Comparison of ENCODE assay signal across 15 cellular contexts in genomic region chr14:99728231-99728920, GRCh38. TPM values are rescaled to one million over a fixed set of nuclear protein-coding genes. Genes with fewer than 3 reads are reported as not detected.
DNase-seq lines count a peak whose midpoint lies in the region; ATAC-seq, FAIRE-seq and TF ChIP-seq lines count a peak whose summit lies in the region.
"Had no signal": no experiment of that assay in that cellular context is flagged by ENCODE, and none has a peak within 500 bp of the region (broad histone marks: within the 10 kb centered on the region; RNA-seq: fewer than 3 reads in every experiment).

No MANE protein-coding gene starts in this region.

- H3K4me3 ChIP-seq in right lobe of liver = no peak overlapping the region
- no peak overlapping the region for H3K4me3 ChIP-seq in HepG2 (replicated peaks in 1 of 3; ENCODE audit: insufficient read depth in 1 of 3, low read depth in 2 of 3, low read length in 3 of 3)
- H3K4me3 ChIP-seq in dorsolateral prefrontal cortex = no peak overlapping the region
- no peak overlapping the region for H3K4me3 ChIP-seq in ovary
- H3K4me3 ChIP-seq in esophagus muscularis mucosa = no peak overlapping the region

- POLR2A ChIA-PET in HepG2 (lab: Yijun Ruan, JAX) = no interaction called here

- no peak overlapping the region for H3K27ac ChIP-seq in right lobe of liver
- H3K27ac ChIP-seq in HepG2 (ENCODE audit: extremely low read length, insufficient read depth, low read length) = no peak overlapping the region
- no peak overlapping the region for H3K27ac ChIP-seq in dorsolateral prefrontal cortex
- no peak overlapping the region for H3K27ac ChIP-seq in ovary
- no peak overlapping the region for H3K27ac ChIP-seq in esophagus muscularis mucosa (replicated peaks in 1 of 4)

- H3K9me3 ChIP-seq in right lobe of liver (no peaks in the 10 kb centered on the region), HepG2 (ENCODE audit: low read length) (no peaks in the 10 kb centered on the region), ovary (no peaks in the 10 kb centered on the region), esophagus muscularis mucosa (no peaks in the 10 kb centered on the region)

- CTCF ChIA-PET in HepG2 (lab: Yijun Ruan, JAX; ENCODE audit: low intra/inter-chr PET ratio, low total read pairs) = no interaction called here

- H2AFZ ChIP-seq in HepG2 (ENCODE audit: low read length) = no peak overlapping the region

- 61% methylated on average over 3 of the region's 16 CpGs for WGBS in right lobe of liver (ENCODE audit: insufficient coverage, low coverage, low lambda C conversion rate, missing lambda C conversion rate)
- 67% methylated on average over 12 of the region's 16 CpGs for WGBS in HepG2 (ENCODE audit: low lambda C conversion rate)
- WGBS in ovary, 3 donors = 75 to 86% (median 79%) methylated on average over 16 of the region's 16 CpGs
- 92% methylated on average over 16 of the region's 16 CpGs for WGBS in esophagus muscularis mucosa

- FAIRE-seq in HepG2 (lab: Jason Lieb, UNC) (no peak), GM19239 (lab: Jason Lieb, UNC) (no peak)

- no TSS peak for BruUV-seq in HepG2 (replicated peaks; lab: Mats Ljungman, UMichigan)

- no peak overlapping the region for H3K9ac ChIP-seq in HepG2 (ENCODE audit: insufficient read depth, low read depth, low read length)

- no peaks in the 10 kb centered on the region for H3K79me2 ChIP-seq in HepG2 (ENCODE audit: insufficient read depth, low read length)

- TF ChIP-seq EP300 in HepG2 (IDR thresholded peaks at IDR 0.05; ENCODE audit: low read depth in 2 of 2, low read length in 2 of 2) (no peak), HepG2 (CRISPR knock-in tag; IDR thresholded peaks at IDR 0.05; ENCODE audit: borderline replicate concordance) (no peak), ovary (IDR thresholded peaks at IDR 0.05) (no peak), esophagus muscularis mucosa (IDR thresholded peaks at IDR 0.05) (no peak)

- H3K36me3 ChIP-seq in right lobe of liver = no peaks in the 10 kb centered on the region
- H3K36me3 ChIP-seq in HepG2 (replicated peaks in 1 of 2; ENCODE audit: control insufficient read depth in 1 of 2, insufficient read depth in 2 of 2, low read length in 2 of 2) = no peaks in the 10 kb centered on the region
- H3K36me3 ChIP-seq in ovary = no peaks in the 10 kb centered on the region
- no peaks in the 10 kb centered on the region for H3K36me3 ChIP-seq in esophagus muscularis mucosa

- peaks cover 0 to 6% (median 0%) of the 10 kb centered on the region in 4 donors for H3K4me1 ChIP-seq in right lobe of liver
- H3K4me1 ChIP-seq in HepG2 (ENCODE audit: insufficient read depth, low read length) = peaks cover 36% of the 10 kb centered on the region
- peaks cover 9% of the 10 kb centered on the region for H3K4me1 ChIP-seq in ovary (ENCODE audit: insufficient read depth)
- peaks cover 36 to 39% (median 38%) of the 10 kb centered on the region in 4 donors for H3K4me1 ChIP-seq in esophagus muscularis mucosa

- no peaks in the 10 kb centered on the region for H3K27me3 ChIP-seq in right lobe of liver
- H3K27me3 ChIP-seq in HepG2 (ENCODE audit: control insufficient read depth in 1 of 2, insufficient read depth in 2 of 2, low read length in 2 of 2) = peaks cover 5 to 31% of the 10 kb centered on the region in 2 experiments
- H3K27me3 ChIP-seq in dorsolateral prefrontal cortex = no peaks in the 10 kb centered on the region
- no peaks in the 10 kb centered on the region for H3K27me3 ChIP-seq in ovary
- no peaks in the 10 kb centered on the region for H3K27me3 ChIP-seq in esophagus muscularis mucosa

- TF ChIP-seq POLR2A in right lobe of liver (IDR thresholded peaks at IDR 0.05) (no peak), HepG2 (IDR thresholded peaks at IDR 0.05; ENCODE audit: insufficient read depth in 1 of 2, low read depth in 2 of 2, low read length in 2 of 2) (no peak), ovary (IDR thresholded peaks at IDR 0.05) (no peak), esophagus muscularis mucosa (IDR thresholded peaks at IDR 0.05; ENCODE audit: low read depth) (no peak)

- H4K20me1 ChIP-seq in HepG2 (ENCODE audit: insufficient read depth, low read length) = no peaks in the 10 kb centered on the region

- in situ Hi-C loops in HepG2 (cut with HindIII; ENCODE audit: extremely low pct_ligation_motif_present, low pct_unique_long_range_greater_than_20kb) = no loop called here

- ATAC-seq in right lobe of liver = no peak
- ATAC-seq in HepG2 = no peak
- ATAC-seq: activated CD8-positive, alpha-beta T cell treated with anti-CD3 and anti-CD28 coated beads for 36 hours; HCT116; naive thymus-derived CD4-positive, alpha-beta T cell; Panc1 had no signal

- no peak overlapping the region for H3K4me2 ChIP-seq in HepG2 (ENCODE audit: low read depth, low read length)

- no peak for TF ChIP-seq CTCF in right lobe of liver (IDR thresholded peaks at IDR 0.05)
- TF ChIP-seq CTCF in HepG2 (CRISPR knock-in tag; IDR thresholded peaks at IDR 0.05) = no peak
- TF ChIP-seq CTCF in dorsolateral prefrontal cortex (IDR thresholded peaks at IDR 0.05 in 54 of 56, conservative IDR thresholded peaks at IDR 0.05 in 2 of 56; ENCODE audit: low read depth in 1 of 56, partially characterized antibody in 56 of 56) = no peak
- no peak for TF ChIP-seq CTCF in ovary (IDR thresholded peaks at IDR 0.05)
- no peak for TF ChIP-seq CTCF in esophagus muscularis mucosa (IDR thresholded peaks at IDR 0.05)

- intact Hi-C loops in right lobe of liver (cut with DNase I) = loop anchor here in 1 of 2 donors (5.0 kb wide), 1 partner anchor 154 kb away; no protein-coding TSS in a partner anchor
- intact Hi-C loops in HepG2 (cut with micrococcal nuclease; ENCODE audit: unreplicated experiment) = no loop called here
- intact Hi-C loops in dorsolateral prefrontal cortex (cut with DNase I) = no loop called here
- intact Hi-C loops in ovary (cut with DNase I) = loop anchor here in 3 of 4 donors (2.0 to 5.0 kb wide), 3 partner anchors 156 to 159 kb away; no protein-coding TSS in a partner anchor
- intact Hi-C loops in esophagus muscularis mucosa (cut with DNase I) = loop anchor here (2.0 kb wide), 1 partner anchor 38 kb away; no protein-coding TSS in a partner anchor

- DNase-seq in right lobe of liver (peak; percentile 19 to 54 (median 42)), HepG2 (ENCODE audit: low spot score) (no peak), dorsolateral prefrontal cortex (peak in 8 of 10 donors; percentile 8 to 39 (median 29)), ovary (peak; percentile 6 to 26 (median 19)), esophagus muscularis mucosa (ENCODE audit: extremely low spot score) (no peak), GM19239 (ENCODE audit: insufficient read length, low spot score) (no peak), occipital lobe (lab: John Stamatoyannopoulos, UW) (no peak)
- DNase-seq: activated CD8-positive, alpha-beta T cell treated with anti-CD3 and anti-CD28 coated beads for 36 hours; Kasumi-1; mammary epithelial cell; NCI-H2171; stimulated activated CD4-positive, alpha-beta T cell treated with anti-CD3 and anti-CD28 coated beads, Interleukin-1b, Interleukin-23, amount 100 ng/mL, for 48 hours had no signal

- TF ChIP-seq RAD21 in HepG2 (CRISPR knock-in tag; IDR thresholded peaks at IDR 0.05) = no peak

TF ChIP-seq in HepG2, 621 proteins besides CTCF, POLR2A, EP300 and RAD21 (continues in another document):
- TF ChIP-seq ZMAT3 (CRISPR knock-in tag; conservative IDR thresholded peaks at IDR 0.05) (no peak), REPIN1 (CRISPR knock-in tag; IDR thresholded peaks at IDR 0.05; ENCODE audit: borderline replicate concordance, low read depth) (no peak)

RNA-seq across cellular contexts. Expression of gene CYP46A1, which starts 44.3 kb away (rescaled TPM):
- total RNA-seq in right lobe of liver (1 to 10 TPM in 1 of 6 experiments, under 1 TPM in 4, not detected in 1; 0.06 to 1.6 (median 0.42) TPM), HepG2 (2016; rRNA removed; fragmentation: Illumina TruSeq; extraction: Trizol) (not detected in 2 replicates), dorsolateral prefrontal cortex (100 to 1,000 TPM in 17 of 120 experiments, 10 to 100 TPM in 103; 26.0 to 165 (median 81.5) TPM), ovary (1 to 10 TPM in 5 of 7 donors, under 1 TPM in 2; 0.48 to 4.9 (median 1.9) TPM), esophagus muscularis mucosa (1 to 10 TPM; 1.2 to 2.5 (median 1.9) TPM), occipital lobe (2.3 TPM)
- total RNA-seq in HepG2 (2016; cell fraction: cytosol; rRNA removed; fragmentation: Illumina TruSeq; extraction: Trizol; ENCODE audit: low read depth) = not detected in 2 replicates
- not detected in 2 replicates for total RNA-seq in HepG2 (2016; cell fraction: insoluble cytoplasmic fraction; rRNA removed; fragmentation: Illumina TruSeq; extraction: Trizol)
- not detected in 2 replicates for total RNA-seq in HepG2 (2016; cell fraction: membrane; rRNA removed; fragmentation: Illumina TruSeq; extraction: Trizol)
- total RNA-seq in HepG2 (2016; cell fraction: nucleus; rRNA removed; fragmentation: Illumina TruSeq; extraction: Trizol) = not detected in 2 replicates
- polyA plus RNA-seq in HepG2 (2011; rRNA removed) (not detected in 2 replicates), ovary (1 to 10 TPM; 1.2 TPM)
- polyA plus RNA-seq in HepG2 (2011; cell fraction: cytosol; rRNA removed) = not detected in 2 replicates
- polyA plus RNA-seq in HepG2 (2011; cell fraction: nucleus; rRNA removed) = 0.06 and 0.12 TPM in 2 replicates
- not detected in 2 replicates for polyA plus RNA-seq in HepG2 (2012)
- 0.06 TPM in 2 replicates for polyA plus RNA-seq in HepG2 (2016; cell fraction: cytosol; fragmentation: Illumina TruSeq; extraction: Trizol; ENCODE audit: low read depth)
- polyA plus RNA-seq in HepG2 (2016; cell fraction: insoluble cytoplasmic fraction; fragmentation: Illumina TruSeq; extraction: Trizol; ENCODE audit: low read depth) = not detected in 2 replicates
- not detected in 2 replicates for polyA plus RNA-seq in HepG2 (2016; cell fraction: membrane; fragmentation: Illumina TruSeq; extraction: Trizol; ENCODE audit: low read depth)
- polyA plus RNA-seq in HepG2 (2016; cell fraction: nucleus; fragmentation: Illumina TruSeq; extraction: Trizol; ENCODE audit: insufficient read depth, low read depth) = 0.11 and 0.14 TPM in 2 replicates
- 0.02 TPM in 1 of 2 replicates, not detected in the other for polyA minus RNA-seq in HepG2 (2011; rRNA and poly(A)+ RNA removed; ENCODE audit: low replicate concordance)
- polyA minus RNA-seq in HepG2 (2011; cell fraction: cytosol; rRNA and poly(A)+ RNA removed) = not detected in 2 replicates
- under 0.01 and 0.12 TPM in 2 replicates for polyA minus RNA-seq in HepG2 (2011; cell fraction: nucleus; rRNA and poly(A)+ RNA removed)
- total RNA-seq: mammary epithelial cell had no signal
- polyA plus RNA-seq: mammary epithelial cell had no signal

Comparison
In these comparisons a context has a peak if more than half of its experiments do, and no peak if none do; other contexts are left out.
1. DNase-seq: peak in right lobe of liver (3 of 3), dorsolateral prefrontal cortex (8 of 10) and ovary (5 of 5); none in HepG2 (single experiment), esophagus muscularis mucosa (single experiment), GM19239 (single experiment) and occipital lobe (single experiment).
2. intact Hi-C loops: an anchor here in ovary (2.0 to 5.0 kb wide) and esophagus muscularis mucosa (2.0 kb wide); none called in HepG2 and dorsolateral prefrontal cortex.